ENCODE assay signal across 16 cellular contexts in genomic region chr4:5967783-5968182, GRCh38. TPM values are rescaled to one million over a fixed set of nuclear protein-coding genes. Genes with fewer than 3 reads are reported as not detected.
"Had no signal": no experiment of that assay in that cellular context is flagged by ENCODE, and none has a peak within 500 bp of the region (broad histone marks: within the 10 kb centered on the region; RNA-seq: fewer than 3 reads in every experiment).

No MANE protein-coding gene starts in this region.

- H3K9me3 ChIP-seq: mucosa of descending colon, prostate gland, transverse colon had no signal

- H3K36me3 ChIP-seq: prostate gland, transverse colon had no signal

- H3K27me3 ChIP-seq: transverse colon had no signal

- DNase-seq: activated CD4-positive, alpha-beta T cell treated with anti-CD3 and anti-CD28 coated beads for 4 hours; activated CD8-positive, alpha-beta memory T cell treated with anti-CD3 and anti-CD28 coated beads for 24 hours; central memory CD4-positive, alpha-beta T cell; effector memory CD8-positive, alpha-beta T cell; hippocampal formation; left cardiac atrium; mucosa of descending colon; naive thymus-derived CD8-positive, alpha-beta T cell; stimulated activated CD4-positive, alpha-beta T cell treated with anti-CD3 and anti-CD28 coated beads, Interleukin-2, amount 100 ng/mL, for 24 hours; stimulated activated naive B cell treated with anti-CD40 and anti-IgM and Interleukin-4, amounts not matched to agents 10 μg/mL and 1 μg/mL and 100 μg/mL, for 72 hours; substantia nigra; T-helper 9 cell; transverse colon had no signal

- H3K4me1 ChIP-seq: prostate gland, transverse colon had no signal

- H3K4me3 ChIP-seq: mucosa of descending colon, prostate gland, transverse colon had no signal

- ATAC-seq: effector memory CD8-positive, alpha-beta T cell; left cardiac atrium; mucosa of descending colon; naive thymus-derived CD8-positive, alpha-beta T cell; sciatic nerve had no signal

- H3K27ac ChIP-seq: prostate gland, transverse colon had no signal

RNA-seq across cellular contexts. Expression of gene C4orf50, which starts 50.4 kb away (rescaled TPM):
- total RNA-seq: epithelial cell of proximal tubule; naive thymus-derived CD8-positive, alpha-beta T cell had no signal
- polyA plus RNA-seq: naive thymus-derived CD8-positive, alpha-beta T cell had no signal
